Comparison of ENCODE assay signal across 10 cellular contexts in the genomic region with DNA sequence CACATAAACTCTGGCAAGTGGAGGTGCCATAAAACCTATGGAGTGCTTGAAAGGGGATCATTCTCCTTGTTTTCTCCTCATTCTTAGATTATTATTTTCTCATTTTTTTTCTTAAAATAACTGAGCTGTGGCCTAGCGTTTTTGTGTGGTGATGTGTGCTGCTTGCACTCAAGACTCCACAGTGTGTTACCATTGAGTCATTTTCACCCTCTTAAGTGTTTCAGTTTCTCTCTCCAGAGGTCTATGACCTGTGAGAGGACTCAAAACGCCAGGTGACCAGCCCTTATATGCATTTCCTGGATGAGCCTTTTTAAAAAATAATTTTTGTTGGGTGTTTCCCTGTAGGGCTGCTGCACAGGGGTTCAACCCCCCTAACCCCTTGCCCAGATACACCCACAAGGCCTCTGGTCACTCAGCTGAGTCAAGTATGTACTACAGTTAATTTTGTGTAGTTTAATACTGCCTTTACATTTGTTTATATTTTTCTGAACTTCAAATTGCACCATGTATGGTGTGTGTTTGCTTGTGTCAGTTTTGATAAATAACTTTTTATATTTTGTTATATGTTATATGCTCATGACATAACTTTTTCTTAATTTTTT. TPM values are rescaled to one million over a fixed set of nuclear protein-coding genes. Genes with fewer than 3 reads are reported as not detected.
DNase-seq lines count a peak whose midpoint lies in the region; ATAC-seq and TF ChIP-seq lines count a peak whose summit lies in the region.
"Had no signal": no experiment of that assay in that cellular context is flagged by ENCODE, and none has a peak within 500 bp of the region (broad histone marks: within the 10 kb centered on the region; RNA-seq: fewer than 3 reads in every experiment).

No MANE protein-coding gene starts in this region.

- H3K36me3 ChIP-seq in endodermal cell (ENCODE audit: control insufficient read depth, insufficient read depth, low read length) (no peaks in the 10 kb centered on the region), SK-N-SH (replicated peaks in 1 of 2; ENCODE audit: control insufficient read depth in 1 of 2, insufficient read depth in 2 of 2, low read length in 1 of 2) (no peaks in the 10 kb centered on the region), left ventricle myocardium inferior (no peaks in the 10 kb centered on the region)

- CTCF ChIA-PET in SK-N-SH (lab: Yijun Ruan, JAX), result interaction anchor here (1.0 to 1.1 kb wide), 3 partner anchors 181 to 403 kb away, joined by 3 to 5 read pairs (median 5); a partner anchor contains a TSS

- H4K20me1 ChIP-seq in SK-N-SH (ENCODE audit: insufficient read depth), result no peaks in the 10 kb centered on the region

- no peak overlapping the region for H3K27ac Mint-ChIP-seq in endodermal cell

- ATAC-seq in GM18520 (IDR thresholded peaks at IDR 0.05; ENCODE audit: unreplicated experiment) (peak; percentile 99), GM21526 (IDR thresholded peaks at IDR 0.05; ENCODE audit: low FRiP score, unreplicated experiment) (peak; percentile 99), HG03378 (IDR thresholded peaks at IDR 0.05; ENCODE audit: unreplicated experiment) (peak; percentile 98)

- H3K27me3 Mint-ChIP-seq in endodermal cell (ENCODE audit: insufficient read depth), result no peaks in the 10 kb centered on the region

- no peak overlapping the region for H3K4me2 ChIP-seq in SK-N-SH

- intact Hi-C loops in left ventricle myocardium inferior (cut with micrococcal nuclease), result loop anchor here (5.0 kb wide), 1 partner anchor 402 kb away; no protein-coding TSS in a partner anchor

- H3K4me3 ChIP-seq in fibroblast of mammary gland (ENCODE audit: control insufficient read depth, low read depth, low read length), result no peak overlapping the region
- H3K4me3 ChIP-seq in endodermal cell (ENCODE audit: low read length), result no peak overlapping the region
- H3K4me3 ChIP-seq in SK-N-SH (ENCODE audit: low read depth in 2 of 2, low read length in 1 of 2), result no peak overlapping the region
- H3K4me3 ChIP-seq in left ventricle myocardium inferior, result no peak overlapping the region

- no peak overlapping the region for H3K4me3 Mint-ChIP-seq in endodermal cell

- no peak for TF ChIP-seq CTCF in fibroblast of mammary gland (conservative IDR thresholded peaks at IDR 0.05; ENCODE audit: control insufficient read depth, insufficient read depth, low read depth, low read length)
- TF ChIP-seq CTCF in endodermal cell (conservative IDR thresholded peaks at IDR 0.05), result no peak
- TF ChIP-seq CTCF in SK-N-SH (IDR thresholded peaks at IDR 0.05), result no peak
- TF ChIP-seq CTCF in left ventricle myocardium inferior (IDR thresholded peaks at IDR 0.05; ENCODE audit: borderline replicate concordance), result no peak

- no peaks in the 10 kb centered on the region for H3K27me3 ChIP-seq in endodermal cell (ENCODE audit: control insufficient read depth, insufficient read depth, low read length, poor library complexity, severe bottlenecking)
- H3K27me3 ChIP-seq in SK-N-SH (ENCODE audit: insufficient read depth), result no peaks in the 10 kb centered on the region
- H3K27me3 ChIP-seq in left ventricle myocardium inferior (ENCODE audit: low read depth), result no peaks in the 10 kb centered on the region

- no peaks in the 10 kb centered on the region for H3K4me1 Mint-ChIP-seq in endodermal cell

- TF ChIP-seq RAD21 in SK-N-SH (IDR thresholded peaks at IDR 0.05; ENCODE audit: low read length), result no peak

- no peak overlapping the region for H3K9ac ChIP-seq in endodermal cell (ENCODE audit: extremely low read depth, low read length, poor library complexity, severe bottlenecking)
- no peak overlapping the region for H3K9ac ChIP-seq in SK-N-SH

- no peak for TF ChIP-seq EP300 in SK-N-SH (IDR thresholded peaks at IDR 0.05; ENCODE audit: borderline replicate concordance in 1 of 2, low read depth in 1 of 2, low read length in 1 of 2)

- H3K4me1 ChIP-seq in endodermal cell (ENCODE audit: control insufficient read depth, insufficient read depth, low read length) (no peaks in the 10 kb centered on the region), SK-N-SH (ENCODE audit: control insufficient read depth in 1 of 2, insufficient read depth in 2 of 2, low read depth in 1 of 2, low read length in 1 of 2) (no peaks in the 10 kb centered on the region), left ventricle myocardium inferior (no peaks in the 10 kb centered on the region)

- H2AFZ ChIP-seq in SK-N-SH (ENCODE audit: low read depth), result no peak overlapping the region

- peaks cover 26% of the 10 kb centered on the region for H3K36me3 Mint-ChIP-seq in endodermal cell (ENCODE audit: low read depth)

- peaks cover 42% of the 10 kb centered on the region for H3K9me3 ChIP-seq in endodermal cell (ENCODE audit: control insufficient read depth, low read length)
- H3K9me3 ChIP-seq in SK-N-SH, result peaks cover 6% of the 10 kb centered on the region
- H3K9me3 ChIP-seq in left ventricle myocardium inferior (replicated peaks), result peaks cover 12% of the 10 kb centered on the region

- H3K27ac ChIP-seq in endodermal cell (ENCODE audit: low read depth, low read length) (no peak overlapping the region), SK-N-SH (ENCODE audit: low read depth in 2 of 2, low read length in 1 of 2) (no peak overlapping the region), left ventricle myocardium inferior (replicated peaks) (no peak overlapping the region)

- 80 to 90% methylated on average over 1 to 2 of the region's 2 CpGs for WGBS in endodermal cell (ENCODE audit: insufficient coverage in 1 of 2, insufficient read length in 1 of 2), 2 experiments
- WGBS in SK-N-SH (ENCODE audit: low lambda C conversion rate), result 26% methylated on average over 2 of the region's 2 CpGs

- no peaks in the 10 kb centered on the region for H3K79me2 ChIP-seq in SK-N-SH (ENCODE audit: insufficient read depth)

- no peaks in the 10 kb centered on the region for H3F3A ChIP-seq in SK-N-SH (replicated peaks; ENCODE audit: insufficient read depth)

- DNase-seq in fibroblast of mammary gland (ENCODE audit: low read depth), result peak; percentile 4
- no peak for DNase-seq in endodermal cell
- no peak for DNase-seq in SK-N-SH
- DNase-seq in G401 (ENCODE audit: low spot score), result no peak
- DNase-seq in left ventricle myocardium inferior, result no peak
- DNase-seq: mammary epithelial cell, NCI-H1105 had no signal

- peaks cover 54% of the 10 kb centered on the region for H3K9me3 Mint-ChIP-seq in endodermal cell

- POLR2A ChIA-PET in SK-N-SH (lab: Yijun Ruan, JAX), result no interaction called here

- in situ Hi-C loops in G401 (cut with HindIII; ENCODE audit: low sequenced_read_pairs), result no loop called here

- no peaks in the 10 kb centered on the region for H3K9me2 ChIP-seq in SK-N-SH

TF ChIP-seq in SK-N-SH, 30 proteins besides CTCF, POLR2A, EP300 and RAD21 (continues in another document):
- TF ChIP-seq GATA2 (CRISPR knock-in tag; IDR thresholded peaks at IDR 0.05), result no peak
- TF ChIP-seq, protein P1, sequence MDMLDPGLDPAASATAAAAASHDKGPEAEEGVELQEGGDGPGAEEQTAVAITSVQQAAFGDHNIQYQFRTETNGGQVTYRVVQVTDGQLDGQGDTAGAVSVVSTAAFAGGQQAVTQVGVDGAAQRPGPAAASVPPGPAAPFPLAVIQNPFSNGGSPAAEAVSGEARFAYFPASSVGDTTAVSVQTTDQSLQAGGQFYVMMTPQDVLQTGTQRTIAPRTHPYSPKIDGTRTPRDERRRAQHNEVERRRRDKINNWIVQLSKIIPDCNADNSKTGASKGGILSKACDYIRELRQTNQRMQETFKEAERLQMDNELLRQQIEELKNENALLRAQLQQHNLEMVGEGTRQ (IDR thresholded peaks at IDR 0.05; ENCODE audit: borderline replicate concordance, low read depth, low read length), result no peak
- TF ChIP-seq, protein P2, sequence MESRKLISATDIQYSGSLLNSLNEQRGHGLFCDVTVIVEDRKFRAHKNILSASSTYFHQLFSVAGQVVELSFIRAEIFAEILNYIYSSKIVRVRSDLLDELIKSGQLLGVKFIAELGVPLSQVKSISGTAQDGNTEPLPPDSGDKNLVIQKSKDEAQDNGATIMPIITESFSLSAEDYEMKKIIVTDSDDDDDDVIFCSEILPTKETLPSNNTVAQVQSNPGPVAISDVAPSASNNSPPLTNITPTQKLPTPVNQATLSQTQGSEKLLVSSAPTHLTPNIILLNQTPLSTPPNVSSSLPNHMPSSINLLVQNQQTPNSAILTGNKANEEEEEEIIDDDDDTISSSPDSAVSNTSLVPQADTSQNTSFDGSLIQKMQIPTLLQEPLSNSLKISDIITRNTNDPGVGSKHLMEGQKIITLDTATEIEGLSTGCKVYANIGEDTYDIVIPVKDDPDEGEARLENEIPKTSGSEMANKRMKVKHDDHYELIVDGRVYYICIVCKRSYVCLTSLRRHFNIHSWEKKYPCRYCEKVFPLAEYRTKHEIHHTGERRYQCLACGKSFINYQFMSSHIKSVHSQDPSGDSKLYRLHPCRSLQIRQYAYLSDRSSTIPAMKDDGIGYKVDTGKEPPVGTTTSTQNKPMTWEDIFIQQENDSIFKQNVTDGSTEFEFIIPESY (IDR thresholded peaks at IDR 0.05; ENCODE audit: borderline replicate concordance, low read depth), result no peak

RNA-seq across cellular contexts. Expression of a gene that starts 15.4 kb away (rescaled TPM):
- total RNA-seq in endodermal cell (not detected), left ventricle myocardium inferior (not detected)
- not detected for polyA plus RNA-seq in endodermal cell (2013, experiment 1 of 2)
- polyA plus RNA-seq in endodermal cell (2013, experiment 2 of 2), result not detected
- not detected in 2 replicates for polyA plus RNA-seq in SK-N-SH (2012; rRNA removed)
- polyA plus RNA-seq in SK-N-SH (2012; cell fraction: cytosol; rRNA removed), result 0.07 TPM in 1 of 2 replicates, not detected in the other
- polyA plus RNA-seq in SK-N-SH (2012; cell fraction: nucleus; rRNA removed), result not detected in 2 replicates
- total RNA-seq in G401 (2014; rRNA removed; shearing (Covaris generic)), result not detected in 2 replicates
- total RNA-seq: mammary epithelial cell had no signal
- polyA plus RNA-seq: mammary epithelial cell had no signal

RNA-seq across cellular contexts. Expression of a gene that starts 47.1 kb away (rescaled TPM):
- 10 to 100 TPM; 36.3 to 42.1 TPM for total RNA-seq in endodermal cell
- polyA plus RNA-seq in endodermal cell (2013, experiment 1 of 2), result 41.5 TPM
- 41.5 TPM for polyA plus RNA-seq in endodermal cell (2013, experiment 2 of 2)
- polyA plus RNA-seq in SK-N-SH (2012; rRNA removed), result 38.8 and 39.7 TPM in 2 replicates
- 37.6 and 43.8 TPM in 2 replicates for polyA plus RNA-seq in SK-N-SH (2012; cell fraction: cytosol; rRNA removed)
- polyA plus RNA-seq in SK-N-SH (2012; cell fraction: nucleus; rRNA removed), result 14.8 and 18.7 TPM in 2 replicates
- 60.7 and 73.2 TPM in 2 replicates for total RNA-seq in G401 (2014; rRNA removed; shearing (Covaris generic))
- 42.7 TPM for total RNA-seq in left ventricle myocardium inferior

RNA-seq across cellular contexts. Expression of a gene that starts 47.2 kb away (rescaled TPM):
- total RNA-seq in endodermal cell (10 to 100 TPM; 39.9 to 43.2 TPM), left ventricle myocardium inferior (16.5 TPM)
- 60.8 TPM for polyA plus RNA-seq in endodermal cell (2013, experiment 1 of 2)
- polyA plus RNA-seq in endodermal cell (2013, experiment 2 of 2), result 47.9 TPM
- 16.0 and 23.2 TPM in 2 replicates for polyA plus RNA-seq in SK-N-SH (2012; rRNA removed)
- 25.6 and 29.9 TPM in 2 replicates for polyA plus RNA-seq in SK-N-SH (2012; cell fraction: cytosol; rRNA removed)
- polyA plus RNA-seq in SK-N-SH (2012; cell fraction: nucleus; rRNA removed), result 4.0 and 19.1 TPM in 2 replicates
- 14.2 and 30.1 TPM in 2 replicates for total RNA-seq in G401 (2014; rRNA removed; shearing (Covaris generic))
